ENCODE assay signal across 22 cellular contexts in genomic region chr5:93245226-93245625, GRCh38.
"Had no signal": no experiment of that assay in that cellular context is flagged by ENCODE, and none has a peak within 500 bp of the region (broad histone marks: within the 10 kb centered on the region; RNA-seq: fewer than 3 reads in every experiment).

No MANE protein-coding gene starts in this region.

- H3K4me3 ChIP-seq: body of pancreas, colonic mucosa, mucosa of descending colon, ovary, psoas muscle, SK-N-MC had no signal

- H3K9me3 ChIP-seq: body of pancreas, colonic mucosa, mucosa of descending colon, ovary, psoas muscle had no signal

- DNase-seq: activated B cell treated with CpG ODN at 0.5 μM for 24 hours; activated CD4-positive, alpha-beta T cell treated with anti-CD3 and anti-CD28 coated beads for 4 hours; activated CD8-positive, alpha-beta T cell treated with anti-CD3 and anti-CD28 coated beads for 36 hours; activated naive CD4-positive, alpha-beta T cell treated with Interleukin-2 at 50 U/mL for 16 hours; activated T-cell treated with anti-CD3 and anti-CD28 coated beads, Interleukin-2, amount 50 U/mL, for 1 hour; central memory CD4-positive, alpha-beta T cell; colonic mucosa; endodermal cell; hypothalamus; islet precursor cell; mucosa of descending colon; naive thymus-derived CD4-positive, alpha-beta T cell; psoas muscle; stimulated activated CD4-positive, alpha-beta T cell treated with anti-CD3 and anti-CD28 coated beads, Interleukin-1b, Interleukin-23, amount 100 ng/mL, for 48 hours; stimulated activated CD8-positive, alpha-beta memory T cell treated with anti-CD3 and anti-CD28 coated beads, Interleukin-4, amount 100 ng/mL, for 48 hours; stimulated activated naive CD4-positive, alpha-beta T cell; trophoblast cell had no signal

- H3K36me3 ChIP-seq: colonic mucosa, ovary had no signal

- H3K27ac ChIP-seq: body of pancreas, colonic mucosa, epithelial cell of prostate, psoas muscle, SK-N-MC had no signal

- H3K27me3 ChIP-seq: body of pancreas, colonic mucosa, ovary had no signal

- H3K4me1 ChIP-seq: body of pancreas, colonic mucosa, psoas muscle had no signal

- ATAC-seq: activated CD8-positive, alpha-beta T cell treated with anti-CD3 and anti-CD28 coated beads for 36 hours; activated T-helper 17 cell treated with anti-CD3 and anti-CD28 coated beads, Interleukin-2, amount 50 U/mL, for 72 hours; mucosa of descending colon; naive thymus-derived CD4-positive, alpha-beta T cell; psoas muscle had no signal
